In the genomic region with DNA sequence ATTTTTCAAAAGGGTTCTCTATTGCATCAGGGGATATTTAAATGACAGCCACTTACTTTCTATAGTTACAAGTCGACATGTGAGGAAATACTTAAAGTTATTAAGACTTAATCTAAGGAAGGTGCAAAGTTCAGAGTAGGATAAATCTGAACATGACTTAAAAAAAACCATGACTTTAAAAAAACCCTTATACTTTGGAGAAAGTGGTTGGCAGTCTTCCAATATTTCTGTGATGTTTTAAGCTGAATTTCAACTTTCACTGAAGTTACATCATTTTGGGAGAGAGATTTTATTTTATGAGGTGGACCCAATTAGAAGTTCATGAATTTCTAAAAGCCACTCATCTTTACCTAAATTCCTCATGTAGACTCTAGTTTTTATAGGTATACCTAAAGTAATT, we compare ENCODE assay signal across 25 cellular contexts. TPM values are rescaled to one million over a fixed set of nuclear protein-coding genes. Genes with fewer than 3 reads are reported as not detected.
A peak's percentile ranks its signal among the peaks of the same experiment; 100 is the strongest.
DNase-seq lines count a peak whose midpoint lies in the region; ATAC-seq, FAIRE-seq and TF ChIP-seq lines count a peak whose summit lies in the region.
"Had no signal": no experiment of that assay in that cellular context is flagged by ENCODE, and none has a peak within 500 bp of the region (broad histone marks: within the 10 kb centered on the region; RNA-seq: fewer than 3 reads in every experiment).

No MANE protein-coding gene starts in this region.

- no peak for TF ChIP-seq RAD21 in IMR-90 (IDR thresholded peaks at IDR 0.05; ENCODE audit: low read length)

- no peak overlapping the region for H2AK9ac ChIP-seq in IMR-90 (replicated peaks; ENCODE audit: low read depth, low read length, poor library complexity)

- H3K23ac ChIP-seq in IMR-90 (ENCODE audit: low read depth, low read length) = no peak overlapping the region

- DNase-seq in IMR-90 (peak; percentile 21), astrocyte (ENCODE audit: low read depth) (no peak), fibroblast of peridontal ligament (ENCODE audit: extremely low read depth) (peak; percentile 73), nephron progenitor cell (no peak), left lobe of liver (ENCODE audit: low spot score) (no peak), 8988T (no peak), T-helper 17 cell (no peak)
- DNase-seq: AML-193; Calu3; CD8-positive, alpha-beta memory T cell; NCI-H1105; NCI-H146; NCI-H2029; NCI-H2227 treated with DMSO at 0.1 percent for 48 hours; NCI-H510A; NCI-H774; NK-92 treated with Interleukin-12 subunit alpha and Interleukin-12 subunit beta, amount 100 ng/mL, for 24 hours had no signal

- in situ Hi-C loops in IMR-90 (cut with MboI; ENCODE audit: low sequenced_read_pairs) = no loop called here

- H3K36me3 Mint-ChIP-seq in astrocyte (ENCODE audit: low read depth, unreplicated experiment) (peaks cover 32% of the 10 kb centered on the region), nephron progenitor cell (ENCODE audit: low read depth) (peaks cover 83% of the 10 kb centered on the region), T-helper 17 cell (ENCODE audit: low read depth) (peaks cover 21% of the 10 kb centered on the region)

- H4K8ac ChIP-seq in IMR-90 (ENCODE audit: low read depth in 2 of 2, low read length in 2 of 2) = no peak overlapping the region

- H3K27me3 Mint-ChIP-seq in astrocyte (ENCODE audit: low read depth, unreplicated experiment) (no peaks in the 10 kb centered on the region), nephron progenitor cell (ENCODE audit: low read depth, poor library complexity) (no peaks in the 10 kb centered on the region), T-helper 17 cell (no peaks in the 10 kb centered on the region)
- H3K27me3 Mint-ChIP-seq: CD8-positive, alpha-beta memory T cell had no signal

- H3K9me3 Mint-ChIP-seq in astrocyte (ENCODE audit: unreplicated experiment) = no peaks in the 10 kb centered on the region
- no peaks in the 10 kb centered on the region for H3K9me3 Mint-ChIP-seq in nephron progenitor cell
- H3K9me3 Mint-ChIP-seq: CD8-positive, alpha-beta memory T cell had no signal

- H3K4me2 ChIP-seq in IMR-90 (ENCODE audit: low read depth, low read length) (no peak overlapping the region), astrocyte (ENCODE audit: low read length) (no peak overlapping the region)

- TF ChIP-seq CTCF in IMR-90 (conservative IDR thresholded peaks at IDR 0.05; ENCODE audit: low read depth, low read length) (no peak), astrocyte (IDR thresholded peaks at IDR 0.05; ENCODE audit: insufficient read depth, low read depth, low read length) (no peak), nephron progenitor cell (IDR thresholded peaks at IDR 0.05) (no peak)

- no peak overlapping the region for H3K4ac ChIP-seq in IMR-90 (ENCODE audit: low read depth, low read length)

- POLR2A ChIA-PET in IMR-90 (lab: Charles Lee; ENCODE audit: unreplicated experiment) = no interaction called here

- peak overlapping the region; percentile 6 for H3K4me3 Mint-ChIP-seq in astrocyte (ENCODE audit: unreplicated experiment)
- no peak overlapping the region for H3K4me3 Mint-ChIP-seq in nephron progenitor cell
- no peak overlapping the region for H3K4me3 Mint-ChIP-seq in T-helper 17 cell
- H3K4me3 Mint-ChIP-seq: CD8-positive, alpha-beta memory T cell had no signal

- H3K4me1 ChIP-seq in IMR-90 (ENCODE audit: control insufficient read depth, insufficient read depth, low read length) = peaks cover 12% of the 10 kb centered on the region
- H3K4me1 ChIP-seq in astrocyte (ENCODE audit: insufficient read depth, low read length) = no peaks in the 10 kb centered on the region

- CTCF ChIA-PET in IMR-90 (lab: Yijun Ruan, JAX) = no interaction called here

- intact Hi-C loops in IMR-90 (cut with micrococcal nuclease) = no loop called here

- H3K18ac ChIP-seq in IMR-90 (ENCODE audit: low read depth, low read length) = no peak overlapping the region

- H2BK20ac ChIP-seq in IMR-90 (ENCODE audit: low read depth, low read length) = no peak overlapping the region

- BruUV-seq in IMR-90 (replicated peaks; lab: Mats Ljungman, UMichigan) = no TSS peak

- no peak overlapping the region for H3K4me3 ChIP-seq in IMR-90 (ENCODE audit: insufficient read depth, low read depth, low read length)
- H3K4me3 ChIP-seq in astrocyte (ENCODE audit: insufficient read depth, low read depth, low read length) = no peak overlapping the region
- H3K4me3 ChIP-seq: SJSA1 had no signal

- no peaks in the 10 kb centered on the region for H3K9me3 ChIP-seq in IMR-90 (ENCODE audit: control insufficient read depth, insufficient read depth, low read length)
- H3K9me3 ChIP-seq in astrocyte (ENCODE audit: insufficient read depth, low read depth, low read length) = no peaks in the 10 kb centered on the region
- H3K9me3 ChIP-seq in T-helper 17 cell (ENCODE audit: control insufficient read depth, low read length, poor library complexity, severe bottlenecking) = no peaks in the 10 kb centered on the region
- H3K9me3 ChIP-seq: SJSA1 had no signal

- no peak overlapping the region for H2BK5ac ChIP-seq in IMR-90 (ENCODE audit: low read depth, low read length, poor library complexity, severe bottlenecking)

- peaks cover 34% of the 10 kb centered on the region for H3K36me3 ChIP-seq in IMR-90 (ENCODE audit: control insufficient read depth, insufficient read depth, low read length)
- H3K36me3 ChIP-seq in astrocyte (ENCODE audit: insufficient read depth, low read length) = peaks cover 8% of the 10 kb centered on the region

- H4K5ac ChIP-seq in IMR-90 (ENCODE audit: low read depth, low read length) = no peak overlapping the region

- no peak for TF ChIP-seq POLR2A in IMR-90 (IDR thresholded peaks at IDR 0.05; ENCODE audit: low read depth, low read length)

- no peak overlapping the region for H3K27ac ChIP-seq in IMR-90 (ENCODE audit: insufficient read depth, low read length)
- no peak overlapping the region for H3K27ac ChIP-seq in astrocyte (ENCODE audit: low read depth, low read length)
- H3K27ac ChIP-seq: C4-2B, SJSA1 had no signal

- no peak for FAIRE-seq in astrocyte (lab: Jason Lieb, UNC)
- FAIRE-seq: G401.6, GM12892, H1, RCC 7860 had no signal

- H2AFZ ChIP-seq in IMR-90 (replicated peaks; ENCODE audit: low read length, poor library complexity) (no peak overlapping the region), astrocyte (ENCODE audit: low read depth, low read length) (no peak overlapping the region)

- H4K91ac ChIP-seq in IMR-90 (ENCODE audit: insufficient read depth, low read depth, low read length) = no peak overlapping the region

- dilution Hi-C loops in IMR-90 (cut with HindIII; ENCODE audit: low sequenced_read_pairs, unreplicated experiment) = no loop called here

- H3K9me1 ChIP-seq in IMR-90 (ENCODE audit: insufficient read depth, low read length) = peaks cover 12% of the 10 kb centered on the region

- no peak overlapping the region for H2AK5ac ChIP-seq in IMR-90 (ENCODE audit: low read depth, low read length)

- no peak overlapping the region for H2BK120ac ChIP-seq in IMR-90 (ENCODE audit: low read depth, low read length)

- H2BK15ac ChIP-seq in IMR-90 (ENCODE audit: low read depth, low read length) = no peak overlapping the region

- H3K79me1 ChIP-seq in IMR-90 (ENCODE audit: low read depth in 1 of 2, low read length in 2 of 2) = peaks cover 0 to 8% of the 10 kb centered on the region in 2 experiments; a peak in 1 of 4 replicates

- H3K27me3 ChIP-seq in IMR-90 (ENCODE audit: control insufficient read depth, insufficient read depth, low read length) = no peaks in the 10 kb centered on the region
- no peaks in the 10 kb centered on the region for H3K27me3 ChIP-seq in astrocyte (ENCODE audit: insufficient read depth, low read length)
- H3K27me3 ChIP-seq: SJSA1 had no signal

- ATAC-seq in IMR-90 (ENCODE audit: low read depth) = no peak
- no peak for ATAC-seq in left lobe of liver
- no peak for ATAC-seq in T-helper 17 cell
- ATAC-seq: HCT116 had no signal

- no peak overlapping the region for H3K14ac ChIP-seq in IMR-90 (replicated peaks; ENCODE audit: low read depth, low read length)

- H3K27ac Mint-ChIP-seq in astrocyte (ENCODE audit: unreplicated experiment) (peak overlapping the region; percentile 43), nephron progenitor cell (peak overlapping the region; percentile 75), T-helper 17 cell (no peak overlapping the region)

- peaks cover 34% of the 10 kb centered on the region for H3K4me1 Mint-ChIP-seq in astrocyte (ENCODE audit: low read depth, unreplicated experiment)
- peaks cover 26% of the 10 kb centered on the region for H3K4me1 Mint-ChIP-seq in nephron progenitor cell
- H3K4me1 Mint-ChIP-seq in T-helper 17 cell = peaks cover 12% of the 10 kb centered on the region

- H3K79me2 ChIP-seq in astrocyte (ENCODE audit: insufficient read depth, low read length) = no peaks in the 10 kb centered on the region

- H4K20me1 ChIP-seq in IMR-90 (ENCODE audit: insufficient read depth, low read length) = no peaks in the 10 kb centered on the region; the same call in 1 of the 2 replicates
- H4K20me1 ChIP-seq in astrocyte (ENCODE audit: insufficient read depth, low read length) = peaks cover 1% of the 10 kb centered on the region

- H3K56ac ChIP-seq in IMR-90 (ENCODE audit: extremely low read depth, insufficient read depth, low read length) = no peak overlapping the region

- no CpG with 5 or more reads among the region's 1 CpG for WGBS in IMR-90 (ENCODE audit: extremely low coverage in 2 of 2, insufficient read length in 1 of 2), 2 experiments

- H3K9ac ChIP-seq in IMR-90 (ENCODE audit: low read depth, low read length) = no peak overlapping the region
- H3K9ac ChIP-seq in astrocyte (ENCODE audit: low read length) = no peak overlapping the region

TF ChIP-seq in IMR-90, 13 proteins besides CTCF, POLR2A, EP300 and RAD21:
- no peak for TF ChIP-seq MAZ (IDR thresholded peaks at IDR 0.05; ENCODE audit: borderline replicate concordance, low read depth, low read length)
- TF ChIP-seq CHD1 (IDR thresholded peaks at IDR 0.05; ENCODE audit: low read depth, low read length) = no peak
- TF ChIP-seq NFE2L2 (IDR thresholded peaks at IDR 0.05; ENCODE audit: low read depth, low read length) = no peak
- TF ChIP-seq BHLHE40 (IDR thresholded peaks at IDR 0.05; ENCODE audit: low read depth, low read length) = no peak
- no peak for TF ChIP-seq RCOR1 (IDR thresholded peaks at IDR 0.05; ENCODE audit: insufficient replicate concordance, low read length)
- no peak for TF ChIP-seq FOS (IDR thresholded peaks at IDR 0.05; ENCODE audit: low read depth, low read length)
- TF ChIP-seq CEBPB (IDR thresholded peaks at IDR 0.05; ENCODE audit: low read depth, low read length) = no peak
- no peak for TF ChIP-seq RFX5 (IDR thresholded peaks at IDR 0.05; ENCODE audit: low read depth, low read length)
TF ChIP-seq in IMR-90: peak in this region for 0.

RNA-seq across cellular contexts. Expression of a gene that starts 56.4 kb away (rescaled TPM):
- total RNA-seq in IMR-90 (2012; rRNA removed) = under 0.01 TPM in 2 replicates
- polyA plus RNA-seq in IMR-90 (2012; rRNA removed) = 0.07 and 0.16 TPM in 2 replicates
- 0.04 and 0.15 TPM in 2 replicates for polyA plus RNA-seq in IMR-90 (2012; cell fraction: cytosol; rRNA removed)
- 0.02 and 0.10 TPM in 2 replicates for polyA plus RNA-seq in IMR-90 (2012; cell fraction: nucleus; rRNA removed; ENCODE audit: low replicate concordance)
- total RNA-seq in astrocyte = 0.20 TPM in 1 of 2 replicates, not detected in the other
- total RNA-seq in left lobe of liver = 0.30 TPM
- not detected for total RNA-seq in T-helper 17 cell
- total RNA-seq: Calu3; CD8-positive, alpha-beta memory T cell; OCI-LY7; SJSA1 had no signal
- polyA plus RNA-seq: CD8-positive, alpha-beta memory T cell had no signal

Comparison
In these comparisons a context has a peak if more than half of its experiments do, and no peak if none do; other contexts are left out.
1. DNase-seq: peak in IMR-90 (single experiment) and fibroblast of peridontal ligament (single experiment); none in astrocyte (single experiment), nephron progenitor cell (single experiment), left lobe of liver (single experiment), 8988T (single experiment) and T-helper 17 cell (0 of 3).